Comparison of ENCODE assay signal across 1 cellular context in the genomic region with DNA sequence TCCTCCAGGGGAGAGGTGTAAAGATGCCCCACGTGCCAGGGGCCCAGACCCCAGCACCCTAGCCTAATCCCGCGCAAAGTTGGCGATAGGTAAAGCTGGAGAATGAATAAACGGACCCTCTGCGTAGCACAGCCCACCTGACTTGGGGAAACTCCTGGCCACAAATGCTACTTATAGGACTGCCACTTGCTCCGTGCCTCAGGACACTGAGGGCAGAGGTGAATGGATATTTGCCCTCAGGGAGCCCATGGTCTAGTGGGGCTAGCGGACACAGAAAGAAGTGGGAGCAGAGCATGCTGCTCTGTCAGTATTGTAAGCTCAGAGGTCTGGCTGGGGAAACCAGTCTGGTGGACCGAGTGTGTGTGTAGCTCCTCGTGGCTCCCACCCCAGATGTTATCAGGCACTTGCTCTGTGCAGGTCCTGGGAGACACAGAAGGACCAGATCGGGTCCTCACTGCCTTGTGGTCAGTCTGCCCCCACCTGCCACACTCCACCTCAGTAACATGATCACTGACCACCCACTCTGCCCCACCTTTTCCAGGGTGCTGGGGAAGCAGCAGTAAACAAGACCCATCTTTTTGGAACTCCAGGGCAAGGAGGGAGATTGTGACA.
TF ChIP-seq lines count a peak whose summit lies in the region.

No MANE protein-coding gene starts in this region.

TF ChIP-seq in K562, 482 proteins besides CTCF, POLR2A, EP300 and RAD21 (continued from another document and continues in another):
- TF ChIP-seq, protein P1, sequence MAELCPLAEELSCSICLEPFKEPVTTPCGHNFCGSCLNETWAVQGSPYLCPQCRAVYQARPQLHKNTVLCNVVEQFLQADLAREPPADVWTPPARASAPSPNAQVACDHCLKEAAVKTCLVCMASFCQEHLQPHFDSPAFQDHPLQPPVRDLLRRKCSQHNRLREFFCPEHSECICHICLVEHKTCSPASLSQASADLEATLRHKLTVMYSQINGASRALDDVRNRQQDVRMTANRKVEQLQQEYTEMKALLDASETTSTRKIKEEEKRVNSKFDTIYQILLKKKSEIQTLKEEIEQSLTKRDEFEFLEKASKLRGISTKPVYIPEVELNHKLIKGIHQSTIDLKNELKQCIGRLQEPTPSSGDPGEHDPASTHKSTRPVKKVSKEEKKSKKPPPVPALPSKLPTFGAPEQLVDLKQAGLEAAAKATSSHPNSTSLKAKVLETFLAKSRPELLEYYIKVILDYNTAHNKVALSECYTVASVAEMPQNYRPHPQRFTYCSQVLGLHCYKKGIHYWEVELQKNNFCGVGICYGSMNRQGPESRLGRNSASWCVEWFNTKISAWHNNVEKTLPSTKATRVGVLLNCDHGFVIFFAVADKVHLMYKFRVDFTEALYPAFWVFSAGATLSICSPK (IDR thresholded peaks at IDR 0.05; ENCODE audit: borderline replicate concordance), result 0 out of 2 replicates have a peak, but pooled peaks have one; percentile 57
- TF ChIP-seq HNRNPH1 (optimal IDR thresholded peaks at IDR 0.05; ENCODE audit: low read depth, low read length) (no peak), ZNF232 (CRISPR knock-in tag; IDR thresholded peaks at IDR 0.05) (peak; percentile 15; the same call in 1 of the 2 replicates), ZNF431 (CRISPR knock-in tag; IDR thresholded peaks at IDR 0.05) (0 out of 2 replicates have a peak, but pooled peaks have one; percentile 63), MGA (IDR thresholded peaks at IDR 0.05) (peak; percentile 70), ZBTB17 (CRISPR knock-in tag; IDR thresholded peaks at IDR 0.05) (no peak), ZBTB2 (IDR thresholded peaks at IDR 0.05) (peak; percentile 11; the same call in 1 of the 2 replicates), TAF1 (IDR thresholded peaks at IDR 0.05; ENCODE audit: control insufficient read depth, extremely low read depth, insufficient read depth, low read length, severe bottlenecking) (peak; percentile 26), KDM5B (IDR thresholded peaks at IDR 0.05; ENCODE audit: insufficient replicate concordance, low read depth, low read length) (peak; percentile 20), ELF2 (CRISPR knock-in tag; IDR thresholded peaks at IDR 0.05) (no peak), HDAC1 (IDR thresholded peaks at IDR 0.05) (peak in 1 of 2 experiments; percentile 60; a peak in 2 of 4 replicates), HDAC2 (IDR thresholded peaks at IDR 0.05) (0 out of 2 replicates have a peak, but pooled peaks have one; percentile 29), ZNF140 (CRISPR knock-in tag; IDR thresholded peaks at IDR 0.05) (no peak), ZNF263 (CRISPR knock-in tag; IDR thresholded peaks at IDR 0.05; ENCODE audit: borderline replicate concordance) (0 out of 2 replicates have a peak, but pooled peaks have one; percentile 40), BRD9 (IDR thresholded peaks at IDR 0.05; ENCODE audit: low read depth, partially characterized antibody) (peak; percentile 15), KAT7 (CRISPR knock-in tag; IDR thresholded peaks at IDR 0.05; ENCODE audit: borderline replicate concordance) (peak; percentile 77; the same call in 1 of the 2 replicates), FOS (IDR thresholded peaks at IDR 0.05; ENCODE audit: extremely low read depth, insufficient read length) (no peak), SPI1 (IDR thresholded peaks at IDR 0.05; ENCODE audit: borderline replicate concordance, low read depth, low read length) (no peak), NFRKB (IDR thresholded peaks at IDR 0.05; ENCODE audit: low read depth) (peak; percentile 38; the same call in 1 of the 2 replicates), CREB1 (IDR thresholded peaks at IDR 0.05) (no peak), CREB1 (CRISPR knock-in tag; IDR thresholded peaks at IDR 0.05) (peak; percentile 27), ZNF644 (tag; IDR thresholded peaks at IDR 0.05; ENCODE audit: low read depth) (no peak), ETV5 (CRISPR knock-in tag; IDR thresholded peaks at IDR 0.05; ENCODE audit: low read depth) (0 out of 2 replicates have a peak, but pooled peaks have one; percentile 8), SOX6 (IDR thresholded peaks at IDR 0.05) (0 out of 2 replicates have a peak, but pooled peaks have one; percentile 8), SUPT5H (IDR thresholded peaks at IDR 0.05) (peak; percentile 55; the same call in 1 of the 2 replicates), PYGO2 (tag; IDR thresholded peaks at IDR 0.05) (no peak), CLOCK (CRISPR knock-in tag; IDR thresholded peaks at IDR 0.05; ENCODE audit: borderline replicate concordance) (no peak), CBFA2T2 (conservative IDR thresholded peaks at IDR 0.05) (no peak)
- TF ChIP-seq, protein P2, sequence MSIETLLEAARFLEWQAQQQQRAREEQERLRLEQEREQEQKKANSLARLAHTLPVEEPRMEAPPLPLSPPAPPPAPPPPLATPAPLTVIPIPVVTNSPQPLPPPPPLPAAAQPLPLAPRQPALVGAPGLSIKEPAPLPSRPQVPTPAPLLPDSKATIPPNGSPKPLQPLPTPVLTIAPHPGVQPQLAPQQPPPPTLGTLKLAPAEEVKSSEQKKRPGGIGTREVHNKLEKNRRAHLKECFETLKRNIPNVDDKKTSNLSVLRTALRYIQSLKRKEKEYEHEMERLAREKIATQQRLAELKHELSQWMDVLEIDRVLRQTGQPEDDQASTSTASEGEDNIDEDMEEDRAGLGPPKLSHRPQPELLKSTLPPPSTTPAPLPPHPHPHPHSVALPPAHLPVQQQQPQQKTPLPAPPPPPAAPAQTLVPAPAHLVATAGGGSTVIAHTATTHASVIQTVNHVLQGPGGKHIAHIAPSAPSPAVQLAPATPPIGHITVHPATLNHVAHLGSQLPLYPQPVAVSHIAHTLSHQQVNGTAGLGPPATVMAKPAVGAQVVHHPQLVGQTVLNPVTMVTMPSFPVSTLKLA (conservative IDR thresholded peaks at IDR 0.05), result peak; percentile 77 to 80
- TF ChIP-seq, protein P3, sequence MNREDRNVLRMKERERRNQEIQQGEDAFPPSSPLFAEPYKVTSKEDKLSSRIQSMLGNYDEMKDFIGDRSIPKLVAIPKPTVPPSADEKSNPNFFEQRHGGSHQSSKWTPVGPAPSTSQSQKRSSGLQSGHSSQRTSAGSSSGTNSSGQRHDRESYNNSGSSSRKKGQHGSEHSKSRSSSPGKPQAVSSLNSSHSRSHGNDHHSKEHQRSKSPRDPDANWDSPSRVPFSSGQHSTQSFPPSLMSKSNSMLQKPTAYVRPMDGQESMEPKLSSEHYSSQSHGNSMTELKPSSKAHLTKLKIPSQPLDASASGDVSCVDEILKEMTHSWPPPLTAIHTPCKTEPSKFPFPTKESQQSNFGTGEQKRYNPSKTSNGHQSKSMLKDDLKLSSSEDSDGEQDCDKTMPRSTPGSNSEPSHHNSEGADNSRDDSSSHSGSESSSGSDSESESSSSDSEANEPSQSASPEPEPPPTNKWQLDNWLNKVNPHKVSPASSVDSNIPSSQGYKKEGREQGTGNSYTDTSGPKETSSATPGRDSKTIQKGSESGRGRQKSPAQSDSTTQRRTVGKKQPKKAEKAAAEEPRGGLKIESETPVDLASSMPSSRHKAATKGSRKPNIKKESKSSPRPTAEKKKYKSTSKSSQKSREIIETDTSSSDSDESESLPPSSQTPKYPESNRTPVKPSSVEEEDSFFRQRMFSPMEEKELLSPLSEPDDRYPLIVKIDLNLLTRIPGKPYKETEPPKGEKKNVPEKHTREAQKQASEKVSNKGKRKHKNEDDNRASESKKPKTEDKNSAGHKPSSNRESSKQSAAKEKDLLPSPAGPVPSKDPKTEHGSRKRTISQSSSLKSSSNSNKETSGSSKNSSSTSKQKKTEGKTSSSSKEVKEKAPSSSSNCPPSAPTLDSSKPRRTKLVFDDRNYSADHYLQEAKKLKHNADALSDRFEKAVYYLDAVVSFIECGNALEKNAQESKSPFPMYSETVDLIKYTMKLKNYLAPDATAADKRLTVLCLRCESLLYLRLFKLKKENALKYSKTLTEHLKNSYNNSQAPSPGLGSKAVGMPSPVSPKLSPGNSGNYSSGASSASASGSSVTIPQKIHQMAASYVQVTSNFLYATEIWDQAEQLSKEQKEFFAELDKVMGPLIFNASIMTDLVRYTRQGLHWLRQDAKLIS (CRISPR knock-in tag; IDR thresholded peaks at IDR 0.05), result peak; percentile 83
